Comparison of ENCODE assay signal across 20 cellular contexts in genomic region chr9:18811171-18811570, GRCh38.
"Had no signal": no experiment of that assay in that cellular context is flagged by ENCODE, and none has a peak within 500 bp of the region (broad histone marks: within the 10 kb centered on the region; RNA-seq: fewer than 3 reads in every experiment).

No MANE protein-coding gene starts in this region.

- H3K27me3 ChIP-seq: MG63, SJSA1 had no signal

- DNase-seq: Karpas-422, KG1, MG63, NCI-H1092, NCI-H1105 treated with DMSO at 0.1 percent for 48 hours, NCI-H1417 treated with DMSO at 0.1 percent for 48 hours, NCI-H146, NCI-H1694 treated with DMSO at 0.1 percent for 48 hours, NCI-H1930, NCI-H2081, NCI-H2107, NCI-H2227 treated with DMSO at 0.1 percent for 48 hours, NCI-H524, NCI-H526 treated with DMSO at 0.1 percent for 48 hours, NCI-H774, Right ventricle myocardium superior, RPMI8226, SIG-M5 had no signal

- H3K27ac ChIP-seq: SJSA1, SK-N-MC had no signal

- H3K4me3 ChIP-seq: MG63, SJSA1, SK-N-MC had no signal

- H3K9me3 ChIP-seq: MG63, SJSA1 had no signal

- H3K4me1 ChIP-seq: SJSA1 had no signal

- H3K36me3 ChIP-seq: SJSA1 had no signal
